ENCODE assay signal across 27 cellular contexts in the genomic region with DNA sequence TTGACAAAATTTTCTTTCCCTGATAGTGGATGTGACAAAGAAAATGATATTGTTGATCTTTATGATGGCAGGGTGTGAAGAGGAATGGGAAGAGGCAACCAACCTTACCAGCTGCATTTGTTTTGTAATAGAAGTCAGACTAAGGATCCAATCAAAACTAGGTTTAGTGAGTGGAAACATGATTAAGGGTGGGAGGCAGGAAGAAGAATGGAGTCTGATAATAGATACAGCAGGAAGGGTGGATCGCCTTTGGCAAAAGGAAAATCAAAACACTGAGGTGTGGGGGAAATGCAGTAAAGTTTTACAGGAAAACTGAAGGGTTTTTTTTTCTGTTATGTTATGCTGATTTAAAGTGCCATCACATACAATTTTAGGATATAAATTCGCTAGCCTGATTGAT. TPM values are rescaled to one million over a fixed set of nuclear protein-coding genes. Genes with fewer than 3 reads are reported as not detected.
A peak's percentile ranks its signal among the peaks of the same experiment; 100 is the strongest.
DNase-seq lines count a peak whose midpoint lies in the region; ATAC-seq and TF ChIP-seq lines count a peak whose summit lies in the region.
"Had no signal": no experiment of that assay in that cellular context is flagged by ENCODE, and none has a peak within 500 bp of the region (broad histone marks: within the 10 kb centered on the region; RNA-seq: fewer than 3 reads in every experiment).

No MANE protein-coding gene starts in this region.

- BruUV-seq in mammary epithelial cell (replicated peaks; lab: Mats Ljungman, UMichigan): no TSS peak

- intact Hi-C loops in breast epithelium (cut with DNase I; ENCODE audit: low total_unique reads): no loop called here
- intact Hi-C loops in mammary epithelial cell (cut with micrococcal nuclease): no loop called here
- intact Hi-C loops in esophagus squamous epithelium (cut with DNase I): no loop called here
- intact Hi-C loops in upper lobe of right lung (cut with DNase I): no loop called here

- in situ Hi-C loops in mammary epithelial cell (cut with MboI; ENCODE audit: low sequenced_read_pairs in 2 of 2): no loop called here

- 0 out of 2 replicates have a peak, but pooled peaks cover 8% of the 10 kb centered on the region for H3F3A ChIP-seq in MM.1S (ENCODE audit: insufficient read depth, low read length)

- CTCF ChIA-PET in mammary epithelial cell (lab: Charles Lee; ENCODE audit: low non-redundant PET): no interaction called here

- no peak overlapping the region for H3K9ac ChIP-seq in mammary epithelial cell (ENCODE audit: insufficient read depth, low read length)
- no peak overlapping the region for H3K9ac ChIP-seq in MM.1S (ENCODE audit: low read length)
- H3K9ac ChIP-seq: BLaER1 had no signal

- H3K27ac ChIP-seq in breast epithelium (no peak overlapping the region), mammary epithelial cell (ENCODE audit: insufficient read depth, low read depth, low read length) (no peak overlapping the region), MM.1S (ENCODE audit: low read length) (no peak overlapping the region), esophagus squamous epithelium (peak overlapping the region in 1 of 4 donors; percentile 25), upper lobe of right lung (no peak overlapping the region), foreskin keratinocyte (no peak overlapping the region)
- H3K27ac ChIP-seq: BLaER1, RWPE1 had no signal

- H3K9me3 ChIP-seq in breast epithelium (peaks cover 0 to 5% of the 10 kb centered on the region in 2 donors), mammary epithelial cell (replicated peaks; ENCODE audit: insufficient read depth, low read length) (peaks cover 3% of the 10 kb centered on the region), MM.1S (replicated peaks; ENCODE audit: insufficient read depth, low read length) (no peaks in the 10 kb centered on the region), esophagus squamous epithelium (no peaks in the 10 kb centered on the region), upper lobe of right lung (no peaks in the 10 kb centered on the region)
- H3K9me3 ChIP-seq: BLaER1 had no signal

- dilution Hi-C loops in mammary epithelial cell (cut with HindIII; ENCODE audit: low sequenced_read_pairs): no loop called here

- peak overlapping the region in 2 of 3 donors; percentile 41 to 60 for H3K4me3 ChIP-seq in breast epithelium
- no peak overlapping the region for H3K4me3 ChIP-seq in mammary epithelial cell (replicated peaks in 1 of 3; ENCODE audit: insufficient read depth in 1 of 3, low read depth in 2 of 3, low read length in 3 of 3)
- no peak overlapping the region for H3K4me3 ChIP-seq in MM.1S (ENCODE audit: low read length)
- H3K4me3 ChIP-seq in esophagus squamous epithelium: peak overlapping the region in 3 of 4 donors; percentile 1 to 57 (median 9)
- H3K4me3 ChIP-seq in upper lobe of right lung: peak overlapping the region; percentile 49
- H3K4me3 ChIP-seq: BLaER1 had no signal

- ATAC-seq in upper lobe of right lung (no peak), foreskin keratinocyte (no peak)
- ATAC-seq: HepG2, Panc1 had no signal

- WGBS in mammary epithelial cell (ENCODE audit: low coverage, missing lambda C conversion rate): 27% methylated on average over 2 of the region's 2 CpGs
- 40 to 59% methylated on average over 2 of the region's 2 CpGs for WGBS in esophagus squamous epithelium, 2 donors

- DNase-seq in breast epithelium (ENCODE audit: low spot score in 2 of 2) (no peak), mammary epithelial cell (no peak), MM.1S (no peak), esophagus squamous epithelium (lab: John Stamatoyannopoulos, UW) (no peak), upper lobe of right lung (no peak), foreskin keratinocyte (no peak), NCI-H2227 (lab: John Stamatoyannopoulos, UW; ENCODE audit: unreplicated experiment) (no peak)
- DNase-seq: CD4-positive, CD25-positive, alpha-beta regulatory T cell; DMS153; DND-41; NCI-H1105 treated with DMSO at 0.1 percent for 48 hours; NCI-H146; NCI-H2029; NCI-H2227 treated with DMSO at 0.1 percent for 48 hours; NCI-H526 treated with DMSO at 0.1 percent for 48 hours; SHP77 treated with DMSO at 0.1 percent for 48 hours had no signal

- H4K20me1 ChIP-seq in mammary epithelial cell (ENCODE audit: insufficient read depth, low read length) (no peaks in the 10 kb centered on the region), MM.1S (ENCODE audit: insufficient read depth, low read length) (no peaks in the 10 kb centered on the region)
- H4K20me1 ChIP-seq: BLaER1 had no signal

- no peaks in the 10 kb centered on the region for H3K27me3 ChIP-seq in breast epithelium
- no peaks in the 10 kb centered on the region for H3K27me3 ChIP-seq in mammary epithelial cell (ENCODE audit: insufficient read depth, low read length)
- no peaks in the 10 kb centered on the region for H3K27me3 ChIP-seq in MM.1S (replicated peaks; ENCODE audit: insufficient read depth, low read length)
- no peaks in the 10 kb centered on the region for H3K27me3 ChIP-seq in esophagus squamous epithelium
- H3K27me3 ChIP-seq in upper lobe of right lung: no peaks in the 10 kb centered on the region
- no peaks in the 10 kb centered on the region for H3K27me3 ChIP-seq in foreskin keratinocyte

- H3K36me3 ChIP-seq in breast epithelium: no peaks in the 10 kb centered on the region
- no peaks in the 10 kb centered on the region for H3K36me3 ChIP-seq in mammary epithelial cell (ENCODE audit: insufficient read depth, low read length)
- no peaks in the 10 kb centered on the region for H3K36me3 ChIP-seq in MM.1S (replicated peaks; ENCODE audit: insufficient read depth, low read length)
- no peaks in the 10 kb centered on the region for H3K36me3 ChIP-seq in esophagus squamous epithelium
- H3K36me3 ChIP-seq in upper lobe of right lung: no peaks in the 10 kb centered on the region
- H3K36me3 ChIP-seq: BLaER1 had no signal

- no peak overlapping the region for H2AFZ ChIP-seq in mammary epithelial cell (ENCODE audit: low read depth, low read length)
- H2AFZ ChIP-seq in MM.1S (ENCODE audit: low read length): no peak overlapping the region

- H3K4me2 ChIP-seq in mammary epithelial cell (ENCODE audit: insufficient read depth, low read depth, low read length) (no peak overlapping the region), MM.1S (ENCODE audit: low read depth, low read length) (peak overlapping the region; percentile 58; the same call in 1 of the 2 replicates)
- H3K4me2 ChIP-seq: BLaER1 had no signal

- H3K79me2 ChIP-seq in mammary epithelial cell (ENCODE audit: insufficient read depth, low read length): no peaks in the 10 kb centered on the region
- H3K79me2 ChIP-seq in MM.1S (ENCODE audit: low read length): peaks cover 74% of the 10 kb centered on the region

- no peak for TF ChIP-seq CTCF in breast epithelium (IDR thresholded peaks at IDR 0.05)
- no peak for TF ChIP-seq CTCF in mammary epithelial cell (conservative IDR thresholded peaks at IDR 0.05 in 1 of 2, IDR thresholded peaks at IDR 0.05 in 1 of 2; ENCODE audit: extremely low read depth in 1 of 2, insufficient read depth in 1 of 2, low read depth in 1 of 2, low read length in 2 of 2)
- TF ChIP-seq CTCF in MM.1S (IDR thresholded peaks at IDR 0.05; ENCODE audit: low read length): no peak
- TF ChIP-seq CTCF in esophagus squamous epithelium (IDR thresholded peaks at IDR 0.05): no peak
- TF ChIP-seq CTCF in upper lobe of right lung (IDR thresholded peaks at IDR 0.05): no peak
- no peak for TF ChIP-seq CTCF in foreskin keratinocyte (conservative IDR thresholded peaks at IDR 0.05)

- no peak for TF ChIP-seq POLR2A in breast epithelium (IDR thresholded peaks at IDR 0.05)
- TF ChIP-seq POLR2A in esophagus squamous epithelium (IDR thresholded peaks at IDR 0.05): no peak

- H3K9me2 ChIP-seq in MM.1S (replicated peaks; ENCODE audit: insufficient read depth, low read length): no peaks in the 10 kb centered on the region

- H3K4me1 ChIP-seq in breast epithelium (no peaks in the 10 kb centered on the region), mammary epithelial cell (ENCODE audit: insufficient read depth, low read length) (no peaks in the 10 kb centered on the region), MM.1S (ENCODE audit: low read length) (0 out of 2 replicates have a peak, but pooled peaks cover 4% of the 10 kb centered on the region), esophagus squamous epithelium (no peaks in the 10 kb centered on the region), upper lobe of right lung (no peaks in the 10 kb centered on the region), foreskin keratinocyte (no peaks in the 10 kb centered on the region)
- H3K4me1 ChIP-seq: BLaER1 had no signal

RNA-seq across cellular contexts. Expression of a gene that starts 3.4 kb away (rescaled TPM):
- total RNA-seq in breast epithelium (10 to 100 TPM; 10.7 to 23.8 (median 18.4) TPM), mammary epithelial cell (under 1 TPM in 1 of 2 donors, not detected in 1; 0.50 TPM), esophagus squamous epithelium (1 to 10 TPM; 3.0 to 7.3 (median 5.2) TPM), upper lobe of right lung (64.0 TPM), foreskin keratinocyte (not detected in 2 replicates)
- polyA plus RNA-seq in mammary epithelial cell (0.01 TPM), foreskin keratinocyte (0.03 TPM in 1 of 2 replicates, not detected in the other)
- polyA minus RNA-seq in mammary epithelial cell: not detected
- total RNA-seq: OCI-LY7 had no signal

RNA-seq across cellular contexts. Expression of a gene that starts 50.9 kb away (rescaled TPM):
- 1 to 10 TPM in 1 of 3 donors, not detected in 2; 2.6 TPM for total RNA-seq in breast epithelium
- total RNA-seq in mammary epithelial cell: under 1 TPM in 1 of 2 donors, not detected in 1; 0.67 TPM
- polyA plus RNA-seq in mammary epithelial cell: not detected
- polyA minus RNA-seq in mammary epithelial cell: not detected
- not detected for total RNA-seq in esophagus squamous epithelium
- total RNA-seq in upper lobe of right lung: not detected
- not detected in 2 replicates for total RNA-seq in foreskin keratinocyte
- not detected in 2 replicates for polyA plus RNA-seq in foreskin keratinocyte
- total RNA-seq: A172; CD4-positive, CD25-positive, alpha-beta regulatory T cell; HepG2; HT1080; LHCN-M2; MCF 10A; NCI-H460; OCI-LY7 had no signal
- polyA plus RNA-seq: AG04450; CD4-positive, CD25-positive, alpha-beta regulatory T cell; HepG2 had no signal

Comparison
In these comparisons a context has a peak if more than half of its experiments do, and no peak if none do; other contexts are left out.
1. H3K4me3 ChIP-seq: peak in breast epithelium (2 of 3), esophagus squamous epithelium (3 of 4) and upper lobe of right lung (single experiment); none in mammary epithelial cell (0 of 3) and MM.1S (single experiment).